Comparison of ENCODE assay signal across 8 cellular contexts in genomic region chr7:23469150-23469960, GRCh38. TPM values are rescaled to one million over a fixed set of nuclear protein-coding genes. Genes with fewer than 3 reads are reported as not detected.
DNase-seq lines count a peak whose midpoint lies in the region; ATAC-seq and TF ChIP-seq lines count a peak whose summit lies in the region.

No MANE protein-coding gene starts in this region.

- DNase-seq in central memory CD8-positive, alpha-beta T cell (ENCODE audit: low spot score in 2 of 2) = peak in 1 of 2 donors; percentile 31
- DNase-seq in mesenchymal stem cell (peak; percentile 34), cortex of kidney (lab: John Stamatoyannopoulos, UW) (no peak), SW 1271 (lab: John Stamatoyannopoulos, UW) (no peak), hepatic stellate cell (ENCODE audit: low spot score) (no peak)

- H4K20me1 ChIP-seq in BLaER1 = peaks cover 89% of the 10 kb centered on the region

- H3K9me3 Mint-ChIP-seq in central memory CD8-positive, alpha-beta T cell = no peaks in the 10 kb centered on the region

- H3K4ac ChIP-seq in mesenchymal stem cell (ENCODE audit: low read depth in 1 of 2, low read length in 2 of 2) = peak overlapping the region; percentile 98

- under 1% methylated on average over 84 of the region's 91 CpGs for WGBS in mesenchymal stem cell

- H3K9me3 ChIP-seq in BLaER1 (no peaks in the 10 kb centered on the region; the same call in 1 of the 2 replicates), mesenchymal stem cell (ENCODE audit: control insufficient read depth, low read length) (no peaks in the 10 kb centered on the region)

- H3K4me1 ChIP-seq in BLaER1 (peaks cover 27% of the 10 kb centered on the region), mesenchymal stem cell (ENCODE audit: control insufficient read depth, insufficient read depth, low read depth, low read length) (peaks cover 10% of the 10 kb centered on the region)

- H3K27ac Mint-ChIP-seq in central memory CD8-positive, alpha-beta T cell (ENCODE audit: low read depth) = peak overlapping the region; percentile 69

- peak; percentile 54 for ATAC-seq in central memory CD8-positive, alpha-beta T cell (replicated peaks; ENCODE audit: extremely low read depth, poor library complexity, severe bottlenecking)

- peaks cover 1% of the 10 kb centered on the region for H3K79me1 ChIP-seq in mesenchymal stem cell (replicated peaks; ENCODE audit: low read length, poor library complexity, severe bottlenecking)

- in situ Hi-C loops in GM18951 (cut with MboI; ENCODE audit: low sequenced_read_pairs, unreplicated experiment) = no loop called here

- peak; percentile 50 for TF ChIP-seq POLR2A in GM18951 (IDR thresholded peaks at IDR 0.05; ENCODE audit: extremely low read depth, insufficient read depth, insufficient read length)
- TF ChIP-seq POLR2A in Raji (IDR thresholded peaks at IDR 0.05; ENCODE audit: insufficient read depth, low read depth, low read length) = peak; percentile 76

- peak overlapping the region; percentile 74 for H3K4me3 Mint-ChIP-seq in central memory CD8-positive, alpha-beta T cell

- H3K27me3 ChIP-seq in BLaER1 = peaks cover 98% of the 10 kb centered on the region
- H3K27me3 ChIP-seq in mesenchymal stem cell (ENCODE audit: control insufficient read depth in 1 of 2, insufficient read depth in 1 of 2, low read length in 2 of 2) = peaks cover 0 to 87% of the 10 kb centered on the region in 2 experiments

- peak overlapping the region; percentile 96 for H4K91ac ChIP-seq in mesenchymal stem cell (ENCODE audit: low read length)

- H3K36me3 Mint-ChIP-seq in central memory CD8-positive, alpha-beta T cell (ENCODE audit: insufficient read depth) = peaks cover 22% of the 10 kb centered on the region

- H2AFZ ChIP-seq in mesenchymal stem cell (ENCODE audit: low read depth, low read length) = no peak overlapping the region

- H3K9ac ChIP-seq in BLaER1 (no peak overlapping the region), mesenchymal stem cell (ENCODE audit: low read length) (peak overlapping the region; percentile 69)

- H3K23ac ChIP-seq in mesenchymal stem cell (ENCODE audit: low read length in 2 of 2) = peak overlapping the region; percentile 98 to 100

- peak overlapping the region; percentile 55 for H3K4me3 ChIP-seq in BLaER1
- H3K4me3 ChIP-seq in mesenchymal stem cell (ENCODE audit: insufficient read depth in 1 of 2, low read depth in 1 of 2, low read length in 2 of 2) = peak overlapping the region; percentile 78 to 81

- peak overlapping the region; percentile 4 for H2BK5ac ChIP-seq in mesenchymal stem cell (ENCODE audit: low read depth, low read length, poor library complexity, severe bottlenecking)

- H3K4me2 ChIP-seq in BLaER1 = peak overlapping the region; percentile 74
- H3K4me2 ChIP-seq in mesenchymal stem cell (ENCODE audit: low read length, poor library complexity, severe bottlenecking) = peak overlapping the region; percentile 88

- H3K4me1 Mint-ChIP-seq in central memory CD8-positive, alpha-beta T cell = peaks cover 19% of the 10 kb centered on the region

- H3K18ac ChIP-seq in mesenchymal stem cell (ENCODE audit: low read depth in 1 of 2, low read length in 2 of 2) = peak overlapping the region; percentile 97 to 99

- H3K14ac ChIP-seq in mesenchymal stem cell (ENCODE audit: low read length in 2 of 2) = peak overlapping the region; percentile 74 to 86

- peak overlapping the region; percentile 75 for H4K8ac ChIP-seq in mesenchymal stem cell (ENCODE audit: low read length)

- H2BK120ac ChIP-seq in mesenchymal stem cell (ENCODE audit: low read depth, low read length) = peak overlapping the region; percentile 94

- peaks cover 84% of the 10 kb centered on the region for H3K27me3 Mint-ChIP-seq in central memory CD8-positive, alpha-beta T cell

- no peak overlapping the region for H2AK5ac ChIP-seq in mesenchymal stem cell (ENCODE audit: low read length, severe bottlenecking)

- peak overlapping the region; percentile 94 for H2BK15ac ChIP-seq in mesenchymal stem cell (ENCODE audit: low read depth, poor library complexity, severe bottlenecking)

- H3K36me3 ChIP-seq in BLaER1 (no peaks in the 10 kb centered on the region), mesenchymal stem cell (ENCODE audit: control insufficient read depth in 1 of 2, insufficient read depth in 2 of 2, low read depth in 1 of 2, low read length in 2 of 2) (no peaks in the 10 kb centered on the region)

- H2BK12ac ChIP-seq in mesenchymal stem cell (ENCODE audit: low read length in 2 of 2) = peak overlapping the region; percentile 66 to 90

- H3K27ac ChIP-seq in BLaER1 (no peak overlapping the region), mesenchymal stem cell (ENCODE audit: low read length, poor library complexity, severe bottlenecking) (peak overlapping the region; percentile 92)

RNA-seq across cellular contexts. Expression of gene IGF2BP3, which starts 0.9 kb away (rescaled TPM):
- 122 TPM for polyA plus RNA-seq in mesenchymal stem cell (2013, experiment 1 of 2)
- 117 TPM for polyA plus RNA-seq in mesenchymal stem cell (2013, experiment 2 of 2)
